In the genomic region with DNA sequence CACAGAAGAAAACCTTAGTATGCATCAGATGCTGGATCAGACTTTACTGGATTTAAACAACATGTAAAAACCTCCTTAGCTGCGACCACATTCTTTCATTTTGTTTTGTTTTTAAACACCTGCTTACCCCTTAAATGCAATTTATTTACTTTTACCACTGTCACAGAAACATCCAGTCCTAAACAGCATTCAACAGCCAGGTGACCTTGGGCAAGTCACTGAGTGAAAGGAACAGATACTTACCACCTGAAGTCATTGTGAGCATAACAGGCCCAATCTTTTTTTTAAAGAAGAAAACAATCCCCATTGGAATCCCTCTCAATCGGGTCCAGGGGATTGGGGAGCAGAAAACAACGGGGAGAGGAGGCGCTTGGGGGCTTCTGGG, we compare ENCODE assay signal across 7 cellular contexts. TPM values are rescaled to one million over a fixed set of nuclear protein-coding genes. Genes with fewer than 3 reads are reported as not detected.
DNase-seq lines count a peak whose midpoint lies in the region; ATAC-seq, FAIRE-seq and TF ChIP-seq lines count a peak whose summit lies in the region.

No MANE protein-coding gene starts in this region.

- H3K9me3 ChIP-seq in lung (ENCODE audit: control insufficient read depth in 2 of 2, insufficient read depth in 1 of 2, low read length in 1 of 2): no peaks in the 10 kb centered on the region

- no peak for FAIRE-seq in H54 (lab: Jason Lieb, UNC)

- peaks cover 0 to 3% of the 10 kb centered on the region in 2 donors for H3K4me1 ChIP-seq in lung (ENCODE audit: control insufficient read depth in 2 of 2, insufficient read depth in 2 of 2, low read length in 2 of 2)

- H3K27ac ChIP-seq in angular gyrus (ENCODE audit: low read depth, low read length) (peak overlapping the region; percentile 27), lung (ENCODE audit: low read depth in 1 of 2, low read length in 1 of 2) (peak overlapping the region; percentile 65 to 79)

- DNase-seq in lung (ENCODE audit: low spot score): no peak
- no peak for DNase-seq in activated gamma-delta T cell (lab: John Stamatoyannopoulos, UW)
- DNase-seq in H54 (ENCODE audit: insufficient read length, low spot score): no peak

- H3K36me3 ChIP-seq in lung (ENCODE audit: control insufficient read depth in 2 of 2, insufficient read depth in 2 of 2, low read length in 2 of 2): peaks cover 0 to 8% of the 10 kb centered on the region in 2 donors

- ATAC-seq in GM19395 (IDR thresholded peaks at IDR 0.05; ENCODE audit: unreplicated experiment) (peak; percentile 31), HG03159 (IDR thresholded peaks at IDR 0.05; ENCODE audit: unreplicated experiment) (peak; percentile 17), lung (ENCODE audit: insufficient read depth, low FRiP score) (no peak), GM21367 (IDR thresholded peaks at IDR 0.05; ENCODE audit: unreplicated experiment) (no peak)

- WGBS in lung, 2 donors: 15 to 16% methylated on average over 4 of the region's 4 CpGs

- no peak for TF ChIP-seq CTCF in lung (IDR thresholded peaks at IDR 0.05; ENCODE audit: control extremely low read depth, extremely low read depth)

- peak overlapping the region; percentile 93 for H3K4me3 ChIP-seq in lung

- no peaks in the 10 kb centered on the region for H3K27me3 ChIP-seq in lung (ENCODE audit: control insufficient read depth, insufficient read depth)

- TF ChIP-seq POLR2A in H54 (IDR thresholded peaks at IDR 0.05; ENCODE audit: low read depth, low read length): no peak

RNA-seq across cellular contexts. Expression of a gene that starts 0.4 kb away (rescaled TPM):
- 1 to 10 TPM; 4.5 to 7.0 TPM for total RNA-seq in lung
- 1 to 10 TPM; 2.9 to 5.4 TPM for polyA plus RNA-seq in lung

RNA-seq across cellular contexts. Expression of a gene that starts 50.5 kb away (rescaled TPM):
- total RNA-seq in lung: under 1 TPM in 1 of 2 donors, not detected in 1; 0.03 TPM
- not detected for polyA plus RNA-seq in lung

Comparison
In these comparisons a context has a peak if more than half of its experiments do, and no peak if none do; other contexts are left out.
1. ATAC-seq: peak in GM19395 (single experiment) and HG03159 (single experiment); none in lung (single experiment) and GM21367 (single experiment).